ENCODE assay signal across 20 cellular contexts in the genomic region with DNA sequence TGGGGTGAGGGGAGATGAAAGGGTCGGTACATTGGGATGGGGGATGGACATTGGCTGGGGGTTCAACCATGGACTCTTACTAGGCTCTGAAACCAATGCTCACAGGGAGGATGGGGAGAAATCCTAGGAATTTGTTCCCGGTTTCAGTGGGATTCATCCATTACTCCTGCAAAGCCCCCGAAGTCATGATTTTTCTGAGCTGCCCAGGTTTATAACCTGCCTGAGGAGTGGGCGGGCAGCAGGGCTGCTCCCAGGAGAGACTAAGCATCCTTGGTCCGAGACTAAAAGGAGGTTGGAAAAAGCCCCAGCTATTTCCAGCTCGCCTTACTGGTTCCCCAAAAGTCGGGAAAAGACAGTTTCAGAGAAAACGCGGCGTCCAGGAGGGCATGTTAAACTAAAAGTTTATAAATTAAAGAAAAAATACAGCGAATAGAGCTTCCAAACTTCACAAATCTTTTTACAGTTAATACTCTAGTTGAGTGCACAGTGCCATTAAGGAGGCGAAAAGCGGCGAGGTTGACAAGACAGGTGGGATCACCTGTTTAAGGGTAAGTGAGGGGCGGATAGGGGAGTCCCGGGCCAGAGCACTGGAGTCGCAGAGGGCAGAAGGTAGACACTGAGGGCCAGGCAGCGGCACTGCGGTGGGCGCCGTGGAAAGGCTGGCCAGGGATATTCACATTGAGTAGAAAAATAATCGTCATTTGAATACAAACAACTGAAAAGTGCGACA. TPM values are rescaled to one million over a fixed set of nuclear protein-coding genes. Genes with fewer than 3 reads are reported as not detected.
DNase-seq lines count a peak whose midpoint lies in the region; ATAC-seq, FAIRE-seq and TF ChIP-seq lines count a peak whose summit lies in the region.
"Had no signal": no experiment of that assay in that cellular context is flagged by ENCODE, and none has a peak within 500 bp of the region (broad histone marks: within the 10 kb centered on the region; RNA-seq: fewer than 3 reads in every experiment).

No MANE protein-coding gene starts in this region.

- H3K36me3 Mint-ChIP-seq in natural killer cell (peaks cover 11% of the 10 kb centered on the region), astrocyte (ENCODE audit: low read depth, unreplicated experiment) (peaks cover 12% of the 10 kb centered on the region)
- H3K36me3 Mint-ChIP-seq in natural killer cell treated with Interleukin-12 subunit alpha and Interleukin-12 subunit beta and Interleukin-15 and Interleukin-18, amount 100 ng/mL, for 72 hours, result peaks cover 13% of the 10 kb centered on the region

- H3K4me3 ChIP-seq in astrocyte (ENCODE audit: insufficient read depth, low read depth, low read length) (no peak overlapping the region), muscle layer of colon (ENCODE audit: low read depth in 1 of 2, low read length in 2 of 2) (peak overlapping the region; percentile 29 to 92), right lobe of liver (no peak overlapping the region)
- H3K4me3 ChIP-seq: ovary, smooth muscle cell had no signal

- H2AFZ ChIP-seq in astrocyte (ENCODE audit: low read depth, low read length), result no peak overlapping the region

- H3K4me2 ChIP-seq in astrocyte (ENCODE audit: low read length), result peak overlapping the region; percentile 8

- H3K9me3 Mint-ChIP-seq in natural killer cell, result peaks cover 2 to 3% of the 10 kb centered on the region in 2 donors
- H3K9me3 Mint-ChIP-seq in natural killer cell treated with Interleukin-12 subunit alpha and Interleukin-12 subunit beta and Interleukin-15 and Interleukin-18, amount 100 ng/mL, for 72 hours, result peaks cover 3% of the 10 kb centered on the region
- H3K9me3 Mint-ChIP-seq in astrocyte (ENCODE audit: unreplicated experiment), result peaks cover 12% of the 10 kb centered on the region

- no peak overlapping the region for H3K27ac ChIP-seq in astrocyte (ENCODE audit: low read depth, low read length)
- peak overlapping the region; percentile 95 for H3K27ac ChIP-seq in muscle layer of colon (ENCODE audit: low read depth, low read length)
- no peak overlapping the region for H3K27ac ChIP-seq in right lobe of liver
- H3K27ac ChIP-seq: ovary had no signal

- H3K4me1 Mint-ChIP-seq in natural killer cell (peaks cover 15 to 32% of the 10 kb centered on the region in 2 donors), astrocyte (ENCODE audit: low read depth, unreplicated experiment) (no peaks in the 10 kb centered on the region)
- peaks cover 16 to 21% of the 10 kb centered on the region in 2 donors for H3K4me1 Mint-ChIP-seq in natural killer cell treated with Interleukin-12 subunit alpha and Interleukin-12 subunit beta and Interleukin-15 and Interleukin-18, amount 100 ng/mL, for 72 hours (ENCODE audit: low read depth in 2 of 2)

- 13% methylated on average over 19 of the region's 23 CpGs for WGBS in right lobe of liver (ENCODE audit: insufficient coverage, low coverage, low lambda C conversion rate, missing lambda C conversion rate)

- H3K27ac Mint-ChIP-seq in natural killer cell (no peak overlapping the region), astrocyte (ENCODE audit: unreplicated experiment) (no peak overlapping the region)
- no peak overlapping the region for H3K27ac Mint-ChIP-seq in natural killer cell treated with Interleukin-12 subunit alpha and Interleukin-12 subunit beta and Interleukin-15 and Interleukin-18, amount 100 ng/mL, for 72 hours

- H4K20me1 ChIP-seq in astrocyte (ENCODE audit: insufficient read depth, low read length), result peaks cover 23% of the 10 kb centered on the region

- H3K9ac ChIP-seq in astrocyte (ENCODE audit: low read length) (no peak overlapping the region), muscle layer of colon (ENCODE audit: low read length) (peak overlapping the region; percentile 31)

- H3K4me3 Mint-ChIP-seq in natural killer cell (peak overlapping the region; percentile 40), astrocyte (ENCODE audit: unreplicated experiment) (no peak overlapping the region)
- no peak overlapping the region for H3K4me3 Mint-ChIP-seq in natural killer cell treated with Interleukin-12 subunit alpha and Interleukin-12 subunit beta and Interleukin-15 and Interleukin-18, amount 100 ng/mL, for 72 hours

- TF ChIP-seq POLR2A in right lobe of liver (IDR thresholded peaks at IDR 0.05), result no peak

- peaks cover 18% of the 10 kb centered on the region for H3K9me3 ChIP-seq in astrocyte (ENCODE audit: insufficient read depth, low read depth, low read length)
- no peaks in the 10 kb centered on the region for H3K9me3 ChIP-seq in muscle layer of colon (ENCODE audit: low read length)
- H3K9me3 ChIP-seq in right lobe of liver, result no peaks in the 10 kb centered on the region
- H3K9me3 ChIP-seq: ovary had no signal

- DNase-seq in natural killer cell (no peak), astrocyte (ENCODE audit: low read depth) (no peak), right lobe of liver (no peak), OCI-M1 (lab: John Stamatoyannopoulos, UW) (no peak), NAMALWA (ENCODE audit: low spot score) (no peak)
- DNase-seq in natural killer cell treated with Interleukin-12 subunit alpha and Interleukin-12 subunit beta and Interleukin-15 and Interleukin-18, amount 100 ng/mL, for 72 hours (ENCODE audit: low spot score), result no peak
- DNase-seq: activated CD4-positive, alpha-beta T cell treated with anti-CD3 and anti-CD28 coated beads, Interleukin-2, amount 50 U/mL, for 1 hour; amygdala; KBM-7; mammary epithelial cell; NCI-H1092 treated with DMSO at 0.1 percent for 48 hours; ovary had no signal

- ATAC-seq in natural killer cell (no peak), right lobe of liver (no peak), HG03135 (IDR thresholded peaks at IDR 0.05; ENCODE audit: unreplicated experiment) (no peak)
- no peak for ATAC-seq in natural killer cell treated with Interleukin-12 subunit alpha and Interleukin-12 subunit beta and Interleukin-15 and Interleukin-18, amount 100 ng/mL, for 72 hours

- FAIRE-seq in astrocyte (lab: Jason Lieb, UNC), result no peak
- FAIRE-seq: endometrium, GM18507, GM19239, urothelium cell line had no signal

- H3K4me1 ChIP-seq in astrocyte (ENCODE audit: insufficient read depth, low read length) (peaks cover 6% of the 10 kb centered on the region), muscle layer of colon (ENCODE audit: insufficient read depth, low read length) (peaks cover 19% of the 10 kb centered on the region), right lobe of liver (peaks cover 0 to 21% (median 2%) of the 10 kb centered on the region in 4 donors)

- intact Hi-C loops in natural killer cell (cut with micrococcal nuclease) (no loop called here), right lobe of liver (cut with DNase I) (loop anchor here in 1 of 2 donors (10.0 kb wide), 1 partner anchor 696 kb away; no protein-coding TSS in a partner anchor)

- TF ChIP-seq CTCF in natural killer cell (IDR thresholded peaks at IDR 0.05) (no peak), astrocyte (IDR thresholded peaks at IDR 0.05; ENCODE audit: insufficient read depth, low read depth, low read length) (no peak), right lobe of liver (IDR thresholded peaks at IDR 0.05) (no peak)

- H3K27me3 ChIP-seq in astrocyte (ENCODE audit: insufficient read depth, low read length) (peaks cover 90% of the 10 kb centered on the region), muscle layer of colon (ENCODE audit: control insufficient read depth in 1 of 2, insufficient read depth in 2 of 2, low read length in 2 of 2) (peaks cover 0 to 10% of the 10 kb centered on the region in 2 donors), right lobe of liver (peaks cover 23 to 55% of the 10 kb centered on the region in 2 donors)

- H3K36me3 ChIP-seq in astrocyte (ENCODE audit: insufficient read depth, low read length) (no peaks in the 10 kb centered on the region), muscle layer of colon (ENCODE audit: insufficient read depth, low read length) (no peaks in the 10 kb centered on the region), right lobe of liver (no peaks in the 10 kb centered on the region)
- H3K36me3 ChIP-seq: ovary had no signal

- no peaks in the 10 kb centered on the region for H3K79me2 ChIP-seq in astrocyte (ENCODE audit: insufficient read depth, low read length)

- H3K27me3 Mint-ChIP-seq in natural killer cell (ENCODE audit: low read depth in 2 of 2) (peaks cover 68 to 72% of the 10 kb centered on the region in 2 donors), astrocyte (ENCODE audit: low read depth, unreplicated experiment) (peaks cover 44% of the 10 kb centered on the region)
- H3K27me3 Mint-ChIP-seq in natural killer cell treated with Interleukin-12 subunit alpha and Interleukin-12 subunit beta and Interleukin-15 and Interleukin-18, amount 100 ng/mL, for 72 hours, result peaks cover 34 to 60% of the 10 kb centered on the region in 2 donors

RNA-seq across cellular contexts. Expression of a gene that starts 3.7 kb away (rescaled TPM):
- total RNA-seq in natural killer cell (not detected), astrocyte (5.2 and 5.9 TPM in 2 replicates), right lobe of liver (not detected)
- not detected for total RNA-seq in natural killer cell treated with Interleukin-12 subunit alpha and Interleukin-12 subunit beta and Interleukin-15 and Interleukin-18, amount 100 ng/mL, for 72 hours
- total RNA-seq: T-helper 2 cell treated with Interferon-gamma antibody and Interleukin-4, amounts not matched to agents 100 ng/mL and 5 ng/mL, for 36 hours had no signal

RNA-seq across cellular contexts. Expression of a gene that starts 56.5 kb away (rescaled TPM):
- 10 to 100 TPM; 10.2 to 13.1 (median 12.9) TPM for total RNA-seq in natural killer cell
- 10 to 100 TPM; 16.7 to 17.7 TPM for total RNA-seq in natural killer cell treated with Interleukin-12 subunit alpha and Interleukin-12 subunit beta and Interleukin-15 and Interleukin-18, amount 100 ng/mL, for 72 hours
- total RNA-seq in astrocyte, result 11.9 and 13.8 TPM in 2 replicates
- 1 to 10 TPM; 3.8 to 5.8 (median 5.1) TPM for total RNA-seq in right lobe of liver

Comparison
In these comparisons a context has a peak if more than half of its experiments do, and no peak if none do; other contexts are left out.
1. H3K4me3 ChIP-seq: peak in muscle layer of colon (2 of 2); none in astrocyte (single experiment) and right lobe of liver (0 of 3).